Comparison of ENCODE assay signal across 19 cellular contexts in genomic region chr12:57720606-57721595, GRCh38. TPM values are rescaled to one million over a fixed set of nuclear protein-coding genes. Genes with fewer than 3 reads are reported as not detected.
DNase-seq lines count a peak whose midpoint lies in the region; ATAC-seq and TF ChIP-seq lines count a peak whose summit lies in the region.
"Had no signal": no experiment of that assay in that cellular context is flagged by ENCODE, and none has a peak within 500 bp of the region (broad histone marks: within the 10 kb centered on the region; RNA-seq: fewer than 3 reads in every experiment).

No MANE protein-coding gene starts in this region.

- H3K9me3 ChIP-seq in T-helper 17 cell (ENCODE audit: control insufficient read depth, low read length, poor library complexity, severe bottlenecking) (no peaks in the 10 kb centered on the region), ovary (no peaks in the 10 kb centered on the region)
- H3K9me3 ChIP-seq: SJSA1, thyroid gland had no signal

- H3K27me3 Mint-ChIP-seq in activated CD4-positive, alpha-beta T cell treated with anti-CD3 and anti-CD28 coated beads, Interleukin-2, amount 10 ng/mL, durations not matched to agents 7 days and 5 days, result no peaks in the 10 kb centered on the region
- no peaks in the 10 kb centered on the region for H3K27me3 Mint-ChIP-seq in activated CD4-positive, alpha-beta T cell treated with anti-CD3 and anti-CD28 coated beads for 36 hours
- H3K27me3 Mint-ChIP-seq in T-helper 17 cell (no peaks in the 10 kb centered on the region), osteocyte (ENCODE audit: unreplicated experiment) (no peaks in the 10 kb centered on the region)
- H3K27me3 Mint-ChIP-seq: activated naive CD8-positive, alpha-beta T cell had no signal

- peak; percentile 3 for TF ChIP-seq CTCF in GM12864 (IDR thresholded peaks at IDR 0.05; ENCODE audit: low read depth, low read length, missing control alignments)
- TF ChIP-seq CTCF in osteocyte (IDR thresholded peaks at IDR 0.05), result no peak
- no peak for TF ChIP-seq CTCF in ovary (IDR thresholded peaks at IDR 0.05)

- no peak overlapping the region for H3K4me3 Mint-ChIP-seq in activated CD4-positive, alpha-beta T cell treated with anti-CD3 and anti-CD28 coated beads, Interleukin-2, amount 10 ng/mL, durations not matched to agents 7 days and 5 days
- no peak overlapping the region for H3K4me3 Mint-ChIP-seq in activated CD4-positive, alpha-beta T cell treated with anti-CD3 and anti-CD28 coated beads for 36 hours
- peak overlapping the region; percentile 50 for H3K4me3 Mint-ChIP-seq in T-helper 17 cell
- H3K4me3 Mint-ChIP-seq in osteocyte (ENCODE audit: unreplicated experiment), result no peak overlapping the region
- H3K4me3 Mint-ChIP-seq: activated naive CD8-positive, alpha-beta T cell had no signal

- POLR2A ChIA-PET in activated CD4-positive, alpha-beta T cell treated with anti-CD3 and anti-CD28 coated beads, Interleukin-2, amount 10 ng/mL, durations not matched to agents 7 days and 5 days (lab: Charles Lee), result interaction anchor here (0.6 kb wide), 1 partner anchor 14 kb away, joined by 3 read pairs; no protein-coding TSS in a partner anchor
- POLR2A ChIA-PET in activated CD4-positive, alpha-beta T cell treated with anti-CD3 and anti-CD28 coated beads for 36 hours (lab: Charles Lee), result interaction anchor here (1.0 kb wide), 1 partner anchor 27 kb away, joined by 4 read pairs; no protein-coding TSS in a partner anchor

- 79 to 82% (median 80%) methylated on average over 9 to 11 of the region's 11 CpGs for WGBS in ovary, 3 donors

- no peaks in the 10 kb centered on the region for H3K36me3 ChIP-seq in ovary

- DNase-seq in activated CD4-positive, alpha-beta T cell treated with anti-CD3 and anti-CD28 coated beads, Interleukin-2, amount 10 ng/mL, durations not matched to agents 7 days and 5 days, result peak; percentile 6
- no peak for DNase-seq in activated CD4-positive, alpha-beta T cell treated with anti-CD3 and anti-CD28 coated beads for 36 hours
- DNase-seq in GM12864 (ENCODE audit: low read depth) (no peak), T-helper 17 cell (no peak), osteocyte (ENCODE audit: extremely low spot score, unreplicated experiment) (peak; percentile 73), iPS-NIHi11 (ENCODE audit: low spot score) (no peak), ovary (no peak), NCI-H2171 (lab: John Stamatoyannopoulos, UW) (no peak)
- DNase-seq: activated CD4-positive, alpha-beta T cell treated with anti-CD3 and anti-CD28 coated beads, Interleukin-2, amount 50 U/mL, for 4 hours; kidney; NCI-H187; stimulated activated CD4-positive, alpha-beta T cell treated with anti-CD3 and anti-CD28 coated beads, Interleukin-1b, Interleukin-23, amount 100 ng/mL, for 48 hours; stimulated activated naive CD4-positive, alpha-beta T cell treated with Interleukin-2 at 50 U/mL for 16 hours; T-helper 2 cell; thyroid gland; WERI-Rb-1 had no signal

- H3K9me3 Mint-ChIP-seq in activated CD4-positive, alpha-beta T cell treated with anti-CD3 and anti-CD28 coated beads, Interleukin-2, amount 10 ng/mL, durations not matched to agents 7 days and 5 days, result no peaks in the 10 kb centered on the region
- no peaks in the 10 kb centered on the region for H3K9me3 Mint-ChIP-seq in activated CD4-positive, alpha-beta T cell treated with anti-CD3 and anti-CD28 coated beads for 36 hours (ENCODE audit: low read depth)
- no peaks in the 10 kb centered on the region for H3K9me3 Mint-ChIP-seq in osteocyte (ENCODE audit: unreplicated experiment)

- peaks cover 49% of the 10 kb centered on the region for H3K36me3 Mint-ChIP-seq in activated CD4-positive, alpha-beta T cell treated with anti-CD3 and anti-CD28 coated beads, Interleukin-2, amount 10 ng/mL, durations not matched to agents 7 days and 5 days (ENCODE audit: low read depth)
- peaks cover 34% of the 10 kb centered on the region for H3K36me3 Mint-ChIP-seq in activated CD4-positive, alpha-beta T cell treated with anti-CD3 and anti-CD28 coated beads for 36 hours (ENCODE audit: low read depth)
- peaks cover 11% of the 10 kb centered on the region for H3K36me3 Mint-ChIP-seq in T-helper 17 cell (ENCODE audit: low read depth)
- peaks cover 25% of the 10 kb centered on the region for H3K36me3 Mint-ChIP-seq in osteocyte (ENCODE audit: unreplicated experiment)

- no peak overlapping the region for H3K27ac ChIP-seq in ovary
- H3K27ac ChIP-seq: SJSA1, thyroid gland, WERI-Rb-1 had no signal

- peak overlapping the region; percentile 77 for H3K27ac Mint-ChIP-seq in activated CD4-positive, alpha-beta T cell treated with anti-CD3 and anti-CD28 coated beads, Interleukin-2, amount 10 ng/mL, durations not matched to agents 7 days and 5 days
- no peak overlapping the region for H3K27ac Mint-ChIP-seq in activated CD4-positive, alpha-beta T cell treated with anti-CD3 and anti-CD28 coated beads for 36 hours
- H3K27ac Mint-ChIP-seq in T-helper 17 cell (peak overlapping the region; percentile 14), osteocyte (ENCODE audit: unreplicated experiment) (no peak overlapping the region)
- H3K27ac Mint-ChIP-seq: activated naive CD8-positive, alpha-beta T cell had no signal

- intact Hi-C loops in activated CD4-positive, alpha-beta T cell treated with anti-CD3 and anti-CD28 coated beads for 36 hours (cut with DNase I, micrococcal nuclease), result loop anchor here in 1 of 2 experiments (2.0 kb wide), 1 partner anchor 22 kb away; no protein-coding TSS in a partner anchor
- intact Hi-C loops in ovary (cut with DNase I), result no loop called here

- CTCF ChIA-PET in activated CD4-positive, alpha-beta T cell treated with anti-CD3 and anti-CD28 coated beads, Interleukin-2, amount 10 ng/mL, durations not matched to agents 7 days and 5 days (lab: Charles Lee), result interaction anchor here (1.1 to 2.4 kb wide), 4 partner anchors 8 to 138 kb away, joined by 3 to 8 read pairs (median 3); no protein-coding TSS in a partner anchor
- CTCF ChIA-PET in activated CD4-positive, alpha-beta T cell treated with anti-CD3 and anti-CD28 coated beads for 36 hours (lab: Charles Lee), result no interaction called here

- peaks cover 4% of the 10 kb centered on the region for H3K4me1 Mint-ChIP-seq in activated CD4-positive, alpha-beta T cell treated with anti-CD3 and anti-CD28 coated beads, Interleukin-2, amount 10 ng/mL, durations not matched to agents 7 days and 5 days
- H3K4me1 Mint-ChIP-seq in activated CD4-positive, alpha-beta T cell treated with anti-CD3 and anti-CD28 coated beads for 36 hours, result no peaks in the 10 kb centered on the region
- H3K4me1 Mint-ChIP-seq in T-helper 17 cell (peaks cover 34% of the 10 kb centered on the region), osteocyte (ENCODE audit: unreplicated experiment) (peaks cover 16% of the 10 kb centered on the region)

- peaks cover 1% of the 10 kb centered on the region for H3K4me1 ChIP-seq in ovary (ENCODE audit: insufficient read depth)

- TF ChIP-seq POLR2A in ovary (IDR thresholded peaks at IDR 0.05), result no peak

- no peaks in the 10 kb centered on the region for H3K27me3 ChIP-seq in ovary
- H3K27me3 ChIP-seq: thyroid gland had no signal

- H3K4me3 ChIP-seq in GM12864 (ENCODE audit: low read depth, low read length) (no peak overlapping the region), ovary (no peak overlapping the region)
- H3K4me3 ChIP-seq: lung, SJSA1, thyroid gland had no signal

- no peak for ATAC-seq in activated CD4-positive, alpha-beta T cell treated with anti-CD3 and anti-CD28 coated beads for 36 hours
- ATAC-seq in T-helper 17 cell, result no peak

- no peak for TF ChIP-seq EP300 in ovary (IDR thresholded peaks at IDR 0.05)

RNA-seq across cellular contexts. Expression of gene AGAP2, which starts 17.6 kb away (rescaled TPM):
- 10 to 100 TPM; 72.6 to 73.3 TPM for total RNA-seq in activated CD4-positive, alpha-beta T cell treated with anti-CD3 and anti-CD28 coated beads, Interleukin-2, amount 10 ng/mL, durations not matched to agents 7 days and 5 days
- 10 to 100 TPM; 28.0 to 46.9 TPM for total RNA-seq in activated CD4-positive, alpha-beta T cell treated with anti-CD3 and anti-CD28 coated beads for 36 hours
- total RNA-seq in T-helper 17 cell (10 to 100 TPM; 46.5 to 57.6 TPM), osteocyte (2.4 and 2.6 TPM in 2 replicates), ovary (under 1 TPM; 0.34 to 0.99 (median 0.60) TPM)
- polyA plus RNA-seq in ovary, result 1 to 10 TPM in 1 of 2 donors, under 1 TPM in 1; 0.33 to 1.3 TPM

RNA-seq across cellular contexts. Expression of gene TSPAN31, which starts 23.9 kb away (rescaled TPM):
- 10 to 100 TPM; 18.6 to 22.3 TPM for total RNA-seq in activated CD4-positive, alpha-beta T cell treated with anti-CD3 and anti-CD28 coated beads, Interleukin-2, amount 10 ng/mL, durations not matched to agents 7 days and 5 days
- total RNA-seq in activated CD4-positive, alpha-beta T cell treated with anti-CD3 and anti-CD28 coated beads for 36 hours, result 10 to 100 TPM; 13.6 to 15.9 TPM
- 10 to 100 TPM in 1 of 2 donors, 1 to 10 TPM in 1; 9.6 to 11.8 TPM for total RNA-seq in T-helper 17 cell
- total RNA-seq in osteocyte, result 36.2 and 37.4 TPM in 2 replicates
- 10 to 100 TPM; 27.7 to 64.0 (median 32.5) TPM for total RNA-seq in ovary
- polyA plus RNA-seq in ovary, result 10 to 100 TPM; 44.0 to 63.7 TPM

RNA-seq across cellular contexts. Expression of gene OS9, which starts 27.0 kb away (rescaled TPM):
- total RNA-seq in activated CD4-positive, alpha-beta T cell treated with anti-CD3 and anti-CD28 coated beads, Interleukin-2, amount 10 ng/mL, durations not matched to agents 7 days and 5 days, result 100 to 1,000 TPM; 138 to 142 TPM
- 10 to 100 TPM; 61.7 to 63.2 TPM for total RNA-seq in activated CD4-positive, alpha-beta T cell treated with anti-CD3 and anti-CD28 coated beads for 36 hours
- total RNA-seq in T-helper 17 cell, result 100 to 1,000 TPM; 138 to 142 TPM
- 338 and 363 TPM in 2 replicates for total RNA-seq in osteocyte
- 100 to 1,000 TPM; 128 to 227 (median 200) TPM for total RNA-seq in ovary
- polyA plus RNA-seq in ovary, result 100 to 1,000 TPM; 197 to 387 TPM

RNA-seq across cellular contexts. Expression of gene CDK4, which starts 31.2 kb away (rescaled TPM):
- total RNA-seq in activated CD4-positive, alpha-beta T cell treated with anti-CD3 and anti-CD28 coated beads, Interleukin-2, amount 10 ng/mL, durations not matched to agents 7 days and 5 days, result 100 to 1,000 TPM in 1 of 2 experiments, 10 to 100 TPM in 1; 84.4 to 104 TPM
- 100 to 1,000 TPM; 132 to 208 TPM for total RNA-seq in activated CD4-positive, alpha-beta T cell treated with anti-CD3 and anti-CD28 coated beads for 36 hours
- total RNA-seq in T-helper 17 cell, result 10 to 100 TPM; 20.8 to 21.3 TPM
- 137 and 142 TPM in 2 replicates for total RNA-seq in osteocyte
- 100 to 1,000 TPM; 111 to 175 (median 122) TPM for total RNA-seq in ovary
- 100 to 1,000 TPM in 1 of 2 donors, 10 to 100 TPM in 1; 82.7 to 127 TPM for polyA plus RNA-seq in ovary

RNA-seq across cellular contexts. Expression of gene MARCHF9, which starts 34.0 kb away (rescaled TPM):
- 10 to 100 TPM; 23.7 to 27.2 TPM for total RNA-seq in activated CD4-positive, alpha-beta T cell treated with anti-CD3 and anti-CD28 coated beads, Interleukin-2, amount 10 ng/mL, durations not matched to agents 7 days and 5 days
- total RNA-seq in activated CD4-positive, alpha-beta T cell treated with anti-CD3 and anti-CD28 coated beads for 36 hours, result 10 to 100 TPM; 20.9 to 22.5 TPM
- total RNA-seq in T-helper 17 cell, result 10 to 100 TPM; 45.3 to 62.4 TPM
- total RNA-seq in osteocyte, result 19.2 and 21.1 TPM in 2 replicates
- 10 to 100 TPM in 1 of 7 donors, 1 to 10 TPM in 6; 5.0 to 15.2 (median 7.7) TPM for total RNA-seq in ovary
- polyA plus RNA-seq in ovary, result 1 to 10 TPM; 5.0 to 7.9 TPM

Comparison
In these comparisons a context has a peak if more than half of its experiments do, and no peak if none do; other contexts are left out.
1. DNase-seq: peak in activated CD4-positive, alpha-beta T cell treated with anti-CD3 and anti-CD28 coated beads, Interleukin-2, amount 10 ng/mL, durations not matched to agents 7 days and 5 days (single experiment) and osteocyte (single experiment); none in activated CD4-positive, alpha-beta T cell treated with anti-CD3 and anti-CD28 coated beads for 36 hours (single experiment), GM12864 (single experiment), T-helper 17 cell (0 of 3), iPS-NIHi11 (single experiment), ovary (0 of 5) and NCI-H2171 (single experiment).
2. H3K27ac Mint-ChIP-seq: peak in activated CD4-positive, alpha-beta T cell treated with anti-CD3 and anti-CD28 coated beads, Interleukin-2, amount 10 ng/mL, durations not matched to agents 7 days and 5 days (single experiment) and T-helper 17 cell (single experiment); none in activated CD4-positive, alpha-beta T cell treated with anti-CD3 and anti-CD28 coated beads for 36 hours (single experiment) and osteocyte (single experiment).